In genomic region chr19:16769385-16769784, GRCh38 we compare ENCODE assay signal across 2 cellular contexts.
A peak's percentile ranks its signal among the peaks of the same experiment; 100 is the strongest.
TF ChIP-seq lines count a peak whose summit lies in the region.

No MANE protein-coding gene starts in this region.

TF ChIP-seq in HEK293, 187 proteins besides CTCF, POLR2A, EP300 and RAD21:
- TF ChIP-seq RBAK (tag by site-specific recombination; IDR thresholded peaks at IDR 0.05): peak; percentile 71; the same call in 1 of the 2 replicates
- TF ChIP-seq ZNF664 (tag by site-specific recombination; IDR thresholded peaks at IDR 0.05): no peak

TF ChIP-seq in K562, 482 proteins besides CTCF, POLR2A, EP300 and RAD21:
- peak; percentile 55; the same call in 1 of the 2 replicates for TF ChIP-seq ESRRA (IDR thresholded peaks at IDR 0.05; ENCODE audit: borderline replicate concordance, low read depth)
- TF ChIP-seq TEAD1 (CRISPR knock-in tag; IDR thresholded peaks at IDR 0.05): no peak
- TF ChIP-seq PBX2 (CRISPR knock-in tag; IDR thresholded peaks at IDR 0.05; ENCODE audit: low read depth): no peak
- no peak for TF ChIP-seq PBX2 (tag; conservative IDR thresholded peaks at IDR 0.05; ENCODE audit: low read depth)
- no peak for TF ChIP-seq FOXK1 (CRISPR knock-in tag; IDR thresholded peaks at IDR 0.05; ENCODE audit: borderline replicate concordance)
- TF ChIP-seq JUND (IDR thresholded peaks at IDR 0.05; ENCODE audit: borderline replicate concordance, low read depth, low read length): 0 out of 2 replicates have a peak, but pooled peaks have one; percentile 28
- no peak for TF ChIP-seq JUND (tag; IDR thresholded peaks at IDR 0.05; ENCODE audit: borderline replicate concordance, low read depth, low read length)
